In genomic region chr1:100868364-100868995, GRCh38 we compare ENCODE assay signal across 2 cellular contexts.
TF ChIP-seq lines count a peak whose summit lies in the region.

No MANE protein-coding gene starts in this region.

TF ChIP-seq in K562, 482 proteins besides CTCF, POLR2A, EP300 and RAD21 (continues in another document):
- no peak for TF ChIP-seq ZEB2 (IDR thresholded peaks at IDR 0.05)
- TF ChIP-seq HNRNPLL (IDR thresholded peaks at IDR 0.05; ENCODE audit: low read depth, low read length, poor library complexity, severe bottlenecking): no peak
- peak; percentile 89 for TF ChIP-seq DEAF1 (CRISPR knock-in tag; IDR thresholded peaks at IDR 0.05)
- no peak for TF ChIP-seq MCM7 (IDR thresholded peaks at IDR 0.05)
- no peak for TF ChIP-seq RBFOX2 (IDR thresholded peaks at IDR 0.05; ENCODE audit: low read depth, low read length)
- no peak for TF ChIP-seq ZNF609 (CRISPR knock-in tag; IDR thresholded peaks at IDR 0.05; ENCODE audit: borderline replicate concordance)
- no peak for TF ChIP-seq ZFP30 (CRISPR knock-in tag; IDR thresholded peaks at IDR 0.05; ENCODE audit: borderline replicate concordance)
- no peak for TF ChIP-seq OTX1 (CRISPR knock-in tag; IDR thresholded peaks at IDR 0.05)
- no peak for TF ChIP-seq MLX (CRISPR knock-in tag; conservative IDR thresholded peaks at IDR 0.05)
- no peak for TF ChIP-seq JUND (IDR thresholded peaks at IDR 0.05; ENCODE audit: borderline replicate concordance, low read depth, low read length)
- TF ChIP-seq JUND (tag; IDR thresholded peaks at IDR 0.05; ENCODE audit: borderline replicate concordance, low read depth, low read length): peak; percentile 27; the same call in 1 of the 3 replicates
- no peak for TF ChIP-seq ETV5 (CRISPR knock-in tag; IDR thresholded peaks at IDR 0.05; ENCODE audit: low read depth)
- no peak for TF ChIP-seq POLR3G (IDR thresholded peaks at IDR 0.05; ENCODE audit: extremely low read depth, insufficient read length, insufficient replicate concordance)
- no peak for TF ChIP-seq ZNF830 (CRISPR knock-in tag; IDR thresholded peaks at IDR 0.05)
- TF ChIP-seq ATF1 (CRISPR knock-in tag; IDR thresholded peaks at IDR 0.05): no peak
- TF ChIP-seq ATF1 (tag; IDR thresholded peaks at IDR 0.05): peak; percentile 22; the same call in 1 of the 2 replicates
- TF ChIP-seq CTBP1 (IDR thresholded peaks at IDR 0.05; ENCODE audit: borderline replicate concordance): no peak
- TF ChIP-seq SIN3B (IDR thresholded peaks at IDR 0.05; ENCODE audit: low read depth): no peak
- TF ChIP-seq ATF3 (IDR thresholded peaks at IDR 0.05): peak; percentile 89
- TF ChIP-seq ATF3 (CRISPR knock-in tag; conservative IDR thresholded peaks at IDR 0.05): no peak
- TF ChIP-seq ETS2 (tag; IDR thresholded peaks at IDR 0.05; ENCODE audit: borderline replicate concordance, poor library complexity, severe bottlenecking): no peak
- no peak for TF ChIP-seq TEAD1 (CRISPR knock-in tag; IDR thresholded peaks at IDR 0.05)
- no peak for TF ChIP-seq ZKSCAN8 (CRISPR knock-in tag; IDR thresholded peaks at IDR 0.05)
- no peak for TF ChIP-seq ZNF79 (CRISPR knock-in tag; IDR thresholded peaks at IDR 0.05; ENCODE audit: low read depth)
- TF ChIP-seq ZNF197 (CRISPR knock-in tag; IDR thresholded peaks at IDR 0.05; ENCODE audit: low read depth): no peak
- TF ChIP-seq TAF1 (IDR thresholded peaks at IDR 0.05; ENCODE audit: control insufficient read depth, extremely low read depth, insufficient read depth, low read length, severe bottlenecking): no peak
- TF ChIP-seq DACH1 (IDR thresholded peaks at IDR 0.05; ENCODE audit: partially characterized antibody): no peak
- TF ChIP-seq GATAD2B (IDR thresholded peaks at IDR 0.05; ENCODE audit: borderline replicate concordance): no peak

TF ChIP-seq in HepG2, 621 proteins besides CTCF, POLR2A, EP300 and RAD21:
- TF ChIP-seq MTF1 (CRISPR knock-in tag; IDR thresholded peaks at IDR 0.05) (no peak), ZNF367 (CRISPR knock-in tag; IDR thresholded peaks at IDR 0.05; ENCODE audit: borderline replicate concordance) (no peak), GATAD2A (CRISPR knock-in tag; IDR thresholded peaks at IDR 0.05) (0 out of 2 replicates have a peak, but pooled peaks have one; percentile 13), ZMAT5 (CRISPR knock-in tag; IDR thresholded peaks at IDR 0.05; ENCODE audit: borderline replicate concordance, low read depth) (no peak), ATF7 (IDR thresholded peaks at IDR 0.05) (peak; percentile 90), ATF7 (CRISPR knock-in tag; IDR thresholded peaks at IDR 0.05) (no peak), MIXL1 (CRISPR knock-in tag; IDR thresholded peaks at IDR 0.05) (peak; percentile 27; the same call in 1 of the 2 replicates), CREB1 (IDR thresholded peaks at IDR 0.05) (peak; percentile 68; the same call in 1 of the 2 replicates), CREB1 (CRISPR knock-in tag; IDR thresholded peaks at IDR 0.05) (no peak), STAG1 (CRISPR knock-in tag; IDR thresholded peaks at IDR 0.05) (peak; percentile 80), SMC3 (IDR thresholded peaks at IDR 0.05; ENCODE audit: low read length) (peak; percentile 60)
